ENCODE assay signal across 2 cellular contexts in genomic region chr3:72982653-72983366, GRCh38.
TF ChIP-seq lines count a peak whose summit lies in the region.

No MANE protein-coding gene starts in this region.

TF ChIP-seq in GM12878, 131 proteins besides CTCF, POLR2A, EP300 and RAD21:
- TF ChIP-seq IRF4 (IDR thresholded peaks at IDR 0.05; ENCODE audit: low read depth, low read length) (no peak), IKZF2 (IDR thresholded peaks at IDR 0.05) (no peak), FOS (IDR thresholded peaks at IDR 0.05; ENCODE audit: borderline replicate concordance, extremely low read depth, insufficient read length) (no peak), POLR2AphosphoS2 (IDR thresholded peaks at IDR 0.05; ENCODE audit: low read depth, low read length) (no peak), CUX1 (IDR thresholded peaks at IDR 0.05; ENCODE audit: insufficient replicate concordance, low read depth, low read length) (no peak), MEF2B (IDR thresholded peaks at IDR 0.05; ENCODE audit: partially characterized antibody, poor library complexity, severe bottlenecking) (no peak), PKNOX1 (IDR thresholded peaks at IDR 0.05) (no peak), JUNB (IDR thresholded peaks at IDR 0.05) (no peak), IRF5 (IDR thresholded peaks at IDR 0.05; ENCODE audit: borderline replicate concordance) (no peak), PRDM15 (CRISPR knock-in tag; IDR thresholded peaks at IDR 0.05) (no peak)
TF ChIP-seq in GM12878: peak in this region for 0.

TF ChIP-seq in SK-N-SH, 30 proteins besides CTCF, POLR2A, EP300 and RAD21:
- TF ChIP-seq MXI1 (IDR thresholded peaks at IDR 0.05; ENCODE audit: low read depth, low read length) (no peak), JUND (IDR thresholded peaks at IDR 0.05) (no peak), MEF2A (IDR thresholded peaks at IDR 0.05; ENCODE audit: borderline replicate concordance, low read depth) (no peak), TCF12 (IDR thresholded peaks at IDR 0.05) (no peak), FOXM1 (IDR thresholded peaks at IDR 0.05; ENCODE audit: low read depth) (no peak), CHD2 (IDR thresholded peaks at IDR 0.05; ENCODE audit: low read length, partially characterized antibody) (no peak), TAF1 (IDR thresholded peaks at IDR 0.05; ENCODE audit: borderline replicate concordance, low read depth, low read length) (no peak), PBX3 (IDR thresholded peaks at IDR 0.05) (no peak), SMC3 (IDR thresholded peaks at IDR 0.05; ENCODE audit: low read depth, low read length) (no peak), GABPA (IDR thresholded peaks at IDR 0.05; ENCODE audit: low read depth) (no peak), ELF1 (IDR thresholded peaks at IDR 0.05) (no peak)
